In the genomic region with DNA sequence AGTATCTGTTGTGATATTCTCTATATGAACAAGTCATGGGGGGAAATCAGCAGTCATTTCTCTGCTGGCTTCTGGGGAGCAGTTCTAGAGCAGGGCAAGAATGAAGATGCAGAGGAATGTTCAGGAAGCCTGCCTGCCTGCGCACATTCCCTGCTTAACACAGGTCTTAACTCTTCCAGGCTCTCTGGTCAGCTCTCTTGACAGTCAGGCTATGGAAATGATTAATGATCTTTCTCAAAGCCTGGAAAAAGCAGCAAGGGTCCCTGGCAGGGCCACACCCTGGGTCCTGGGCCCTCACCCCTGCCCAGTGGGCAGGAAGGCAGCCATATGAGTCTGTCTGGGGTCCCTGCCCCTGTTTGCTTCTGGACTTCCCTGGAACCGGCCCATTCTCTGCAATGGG, we compare ENCODE assay signal across 31 cellular contexts. TPM values are rescaled to one million over a fixed set of nuclear protein-coding genes. Genes with fewer than 3 reads are reported as not detected.
DNase-seq lines count a peak whose midpoint lies in the region; ATAC-seq and TF ChIP-seq lines count a peak whose summit lies in the region.
"Had no signal": no experiment of that assay in that cellular context is flagged by ENCODE, and none has a peak within 500 bp of the region (broad histone marks: within the 10 kb centered on the region; RNA-seq: fewer than 3 reads in every experiment).

No MANE protein-coding gene starts in this region.

- H3K79me2 ChIP-seq in trophoblast cell (ENCODE audit: control insufficient read depth, insufficient read depth, low read length, poor library complexity): peaks cover 3% of the 10 kb centered on the region

- peak overlapping the region in 32 of 59 donors; percentile 11 to 79 (median 54) for H3K27ac ChIP-seq in dorsolateral prefrontal cortex
- peak overlapping the region; percentile 72 for H3K27ac ChIP-seq in trophoblast cell (ENCODE audit: low read depth, low read length)
- H3K27ac ChIP-seq: colonic mucosa, esophagus squamous epithelium, heart right ventricle, HL-60, neutrophil, prostate gland, RWPE1, sigmoid colon, uterus had no signal

- H3K27me3 ChIP-seq in dorsolateral prefrontal cortex (no peaks in the 10 kb centered on the region), trophoblast cell (ENCODE audit: insufficient read depth, low read length) (no peaks in the 10 kb centered on the region), BE2C (no peaks in the 10 kb centered on the region)
- H3K27me3 ChIP-seq: colonic mucosa, esophagus squamous epithelium, heart right ventricle, neutrophil, sigmoid colon, uterus had no signal

- H3K4ac ChIP-seq in trophoblast cell (ENCODE audit: low read depth, low read length): peak overlapping the region; percentile 7

- no peak overlapping the region for H3K9ac ChIP-seq in trophoblast cell (ENCODE audit: low read length)

- peaks cover 30% of the 10 kb centered on the region for H3K36me3 Mint-ChIP-seq in activated CD4-positive, alpha-beta T cell treated with anti-CD3 and anti-CD28 coated beads, Interleukin-2, amount 10 ng/mL, durations not matched to agents 24 days and 14 days (ENCODE audit: low read depth)
- peaks cover 9% of the 10 kb centered on the region for H3K36me3 Mint-ChIP-seq in activated CD4-positive, alpha-beta T cell treated with anti-CD3 and anti-CD28 coated beads for 36 hours (ENCODE audit: low read depth)

- no peak overlapping the region for H3K23ac ChIP-seq in trophoblast cell (ENCODE audit: low read length)

- peaks cover 4% of the 10 kb centered on the region for H3K4me1 Mint-ChIP-seq in activated CD4-positive, alpha-beta T cell treated with anti-CD3 and anti-CD28 coated beads, Interleukin-2, amount 10 ng/mL, durations not matched to agents 24 days and 14 days
- H3K4me1 Mint-ChIP-seq in activated CD4-positive, alpha-beta T cell treated with anti-CD3 and anti-CD28 coated beads for 36 hours: no peaks in the 10 kb centered on the region
- H3K4me1 Mint-ChIP-seq: activated B cell treated with CpG ODN at 0.5 μM for 24 hours had no signal

- H2BK120ac ChIP-seq in trophoblast cell (ENCODE audit: insufficient read depth, low read length, poor library complexity): no peak overlapping the region

- H3K9me3 ChIP-seq in trophoblast cell (ENCODE audit: insufficient read depth, low read depth, low read length) (no peaks in the 10 kb centered on the region), BE2C (no peaks in the 10 kb centered on the region)
- H3K9me3 ChIP-seq: colonic mucosa, esophagus squamous epithelium, heart right ventricle, neutrophil, prostate gland, sigmoid colon, uterus had no signal

- intact Hi-C loops in activated CD4-positive, alpha-beta T cell treated with anti-CD3 and anti-CD28 coated beads, Interleukin-2, amount 10 ng/mL, durations not matched to agents 24 days and 14 days (cut with micrococcal nuclease): no loop called here
- intact Hi-C loops in activated CD4-positive, alpha-beta T cell treated with anti-CD3 and anti-CD28 coated beads for 36 hours (cut with DNase I, micrococcal nuclease): no loop called here
- intact Hi-C loops in dorsolateral prefrontal cortex (cut with DNase I): no loop called here
- intact Hi-C loops in left ventricle myocardium superior (cut with micrococcal nuclease): no loop called here

- H3K4me1 ChIP-seq in trophoblast cell (ENCODE audit: control insufficient read depth in 1 of 2, insufficient read depth in 2 of 2, low read length in 2 of 2): peaks cover 43 to 48% of the 10 kb centered on the region in 2 experiments
- peaks cover 34% of the 10 kb centered on the region for H3K4me1 ChIP-seq in BE2C
- H3K4me1 ChIP-seq: colonic mucosa, prostate gland, sigmoid colon, uterus had no signal

- peak overlapping the region; percentile 17 for H4K91ac ChIP-seq in trophoblast cell (ENCODE audit: low read depth, low read length)

- peak overlapping the region; percentile 21 for H3K4me2 ChIP-seq in trophoblast cell (ENCODE audit: low read length)

- no peaks in the 10 kb centered on the region for H3K9me3 Mint-ChIP-seq in activated CD4-positive, alpha-beta T cell treated with anti-CD3 and anti-CD28 coated beads, Interleukin-2, amount 10 ng/mL, durations not matched to agents 24 days and 14 days
- no peaks in the 10 kb centered on the region for H3K9me3 Mint-ChIP-seq in activated CD4-positive, alpha-beta T cell treated with anti-CD3 and anti-CD28 coated beads for 36 hours (ENCODE audit: low read depth)
- H3K9me3 Mint-ChIP-seq: activated B cell treated with CpG ODN at 0.5 μM for 24 hours; activated T-cell treated with anti-CD3 and anti-CD28 coated beads, Interleukin-2, amount 50 U/mL, for 4 hours had no signal

- no peak overlapping the region for H2AK5ac ChIP-seq in trophoblast cell (ENCODE audit: low read length)

- H3K27me3 Mint-ChIP-seq in activated CD4-positive, alpha-beta T cell treated with anti-CD3 and anti-CD28 coated beads, Interleukin-2, amount 10 ng/mL, durations not matched to agents 24 days and 14 days: no peaks in the 10 kb centered on the region
- H3K27me3 Mint-ChIP-seq in activated CD4-positive, alpha-beta T cell treated with anti-CD3 and anti-CD28 coated beads for 36 hours: no peaks in the 10 kb centered on the region
- H3K27me3 Mint-ChIP-seq: activated B cell treated with CpG ODN at 0.5 μM for 24 hours had no signal

- peak overlapping the region; percentile 19 for H2BK12ac ChIP-seq in trophoblast cell (ENCODE audit: low read length)

- no peak for DNase-seq in activated CD4-positive, alpha-beta T cell treated with anti-CD3 and anti-CD28 coated beads, Interleukin-2, amount 10 ng/mL, durations not matched to agents 24 days and 14 days
- no peak for DNase-seq in activated CD4-positive, alpha-beta T cell treated with anti-CD3 and anti-CD28 coated beads for 36 hours
- DNase-seq in HEK293T (ENCODE audit: extremely low spot score) (no peak), dorsolateral prefrontal cortex (no peak), trophoblast cell (no peak), D341Med (ENCODE audit: low spot score) (no peak), left ventricle myocardium superior (no peak), BE2C (no peak)
- DNase-seq: 8988T; activated B cell treated with CpG ODN at 0.5 μM for 24 hours; activated CD8-positive, alpha-beta memory T cell treated with anti-CD3 and anti-CD28 coated beads for 24 hours; activated naive CD4-positive, alpha-beta T cell treated with anti-CD3 and anti-CD28 coated beads, Interleukin-2, amount 50 U/mL, for 16 hours; activated T-cell treated with anti-CD3 and anti-CD28 coated beads, Interleukin-2, amount 50 U/mL, for 4 hours; colonic mucosa; DMS 273 treated with DMSO at 0.1 percent for 48 hours; EL; esophagus squamous epithelium; foreskin melanocyte; heart right ventricle; Karpas-422; mammary epithelial cell; NCI-H446; NCI-H82; sigmoid colon; stimulated activated naive CD4-positive, alpha-beta T cell; T-helper 9 cell; uterus had no signal

- POLR2A ChIA-PET in activated CD4-positive, alpha-beta T cell treated with anti-CD3 and anti-CD28 coated beads for 36 hours (lab: Charles Lee): no interaction called here
- POLR2A ChIA-PET in HEK293T (lab: Yijun Ruan, JAX): no interaction called here

- no peak overlapping the region for H3K14ac ChIP-seq in trophoblast cell (ENCODE audit: low read length)

- H3K4me3 ChIP-seq in dorsolateral prefrontal cortex (peak overlapping the region in 1 of 59 donors; percentile 14), trophoblast cell (ENCODE audit: low read depth, low read length) (no peak overlapping the region), BE2C (ENCODE audit: low read depth, low read length) (no peak overlapping the region)
- H3K4me3 ChIP-seq: colonic mucosa, esophagus squamous epithelium, heart right ventricle, prostate gland, sigmoid colon, uterus had no signal

- no peak overlapping the region for H3K4me3 Mint-ChIP-seq in activated CD4-positive, alpha-beta T cell treated with anti-CD3 and anti-CD28 coated beads, Interleukin-2, amount 10 ng/mL, durations not matched to agents 24 days and 14 days
- no peak overlapping the region for H3K4me3 Mint-ChIP-seq in activated CD4-positive, alpha-beta T cell treated with anti-CD3 and anti-CD28 coated beads for 36 hours
- H3K4me3 Mint-ChIP-seq: activated B cell treated with CpG ODN at 0.5 μM for 24 hours; activated T-cell treated with anti-CD3 and anti-CD28 coated beads, Interleukin-2, amount 50 U/mL, for 4 hours had no signal

- no peak for ATAC-seq in activated CD4-positive, alpha-beta T cell treated with anti-CD3 and anti-CD28 coated beads for 36 hours
- ATAC-seq in left ventricle myocardium superior: no peak
- ATAC-seq: activated T-cell treated with anti-CD3 and anti-CD28 coated beads, Interleukin-2, amount 50 U/mL, for 4 hours; heart right ventricle had no signal

- peaks cover 28% of the 10 kb centered on the region for H3K79me1 ChIP-seq in trophoblast cell (ENCODE audit: low read length)

- peak overlapping the region; percentile 5 for H3K18ac ChIP-seq in trophoblast cell (ENCODE audit: low read length)

- TF ChIP-seq CTCF in dorsolateral prefrontal cortex (IDR thresholded peaks at IDR 0.05 in 54 of 56, conservative IDR thresholded peaks at IDR 0.05 in 2 of 56; ENCODE audit: low read depth in 1 of 56, partially characterized antibody in 56 of 56): no peak
- no peak for TF ChIP-seq CTCF in BE2C (IDR thresholded peaks at IDR 0.05; ENCODE audit: low read depth, low read length)

- H4K12ac ChIP-seq in trophoblast cell (ENCODE audit: low read depth, low read length): no peak overlapping the region

- no peak overlapping the region for H2AFZ ChIP-seq in trophoblast cell (ENCODE audit: insufficient read depth, low read length, poor library complexity)

- WGBS in trophoblast cell (ENCODE audit: extremely low coverage, insufficient coverage, insufficient read length): no CpG with 5 or more reads among the region's 2 CpGs

- H2BK5ac ChIP-seq in trophoblast cell (ENCODE audit: low read depth, low read length, poor library complexity): peak overlapping the region; percentile 3

- H3K36me3 ChIP-seq in trophoblast cell (ENCODE audit: control insufficient read depth in 1 of 2, insufficient read depth in 2 of 2, low read length in 2 of 2) (peaks cover 11 to 20% of the 10 kb centered on the region in 2 experiments), BE2C (no peaks in the 10 kb centered on the region)
- H3K36me3 ChIP-seq: colonic mucosa, uterus had no signal

- H3K27ac Mint-ChIP-seq in activated CD4-positive, alpha-beta T cell treated with anti-CD3 and anti-CD28 coated beads, Interleukin-2, amount 10 ng/mL, durations not matched to agents 24 days and 14 days: peak overlapping the region; percentile 20
- H3K27ac Mint-ChIP-seq in activated CD4-positive, alpha-beta T cell treated with anti-CD3 and anti-CD28 coated beads for 36 hours: no peak overlapping the region
- H3K27ac Mint-ChIP-seq: activated B cell treated with CpG ODN at 0.5 μM for 24 hours had no signal

- no peak overlapping the region for H4K8ac ChIP-seq in trophoblast cell (ENCODE audit: low read depth, low read length)

- CTCF ChIA-PET in activated CD4-positive, alpha-beta T cell treated with anti-CD3 and anti-CD28 coated beads for 36 hours (lab: Charles Lee): interaction anchor here (0.7 to 1.1 kb wide), 2 partner anchors 13 to 364 kb away, joined by 3 read pairs; no protein-coding TSS in a partner anchor
- CTCF ChIA-PET in HEK293T (lab: Yijun Ruan, JAX): no interaction called here

RNA-seq across cellular contexts. Expression of gene CLK3, which starts 31.4 kb away (rescaled TPM):
- 112 and 113 TPM in 2 replicates for total RNA-seq in activated CD4-positive, alpha-beta T cell treated with anti-CD3 and anti-CD28 coated beads, Interleukin-2, amount 10 ng/mL, durations not matched to agents 24 days and 14 days
- 100 to 1,000 TPM; 130 to 175 TPM for total RNA-seq in activated CD4-positive, alpha-beta T cell treated with anti-CD3 and anti-CD28 coated beads for 36 hours
- total RNA-seq in dorsolateral prefrontal cortex (10 to 100 TPM; 41.9 to 96.5 (median 63.3) TPM), left ventricle myocardium superior (55.3 TPM)
- 68.1 and 72.0 TPM in 2 replicates for polyA plus RNA-seq in trophoblast cell (2013)
- polyA plus RNA-seq in BE2C (2012; ENCODE audit: insufficient read depth, insufficient read length, low read depth): 127 TPM

RNA-seq across cellular contexts. Expression of gene ARID3B, which starts 43.2 kb away (rescaled TPM):
- 31.1 and 33.9 TPM in 2 replicates for total RNA-seq in activated CD4-positive, alpha-beta T cell treated with anti-CD3 and anti-CD28 coated beads, Interleukin-2, amount 10 ng/mL, durations not matched to agents 24 days and 14 days
- 10 to 100 TPM; 23.9 to 25.4 TPM for total RNA-seq in activated CD4-positive, alpha-beta T cell treated with anti-CD3 and anti-CD28 coated beads for 36 hours
- total RNA-seq in dorsolateral prefrontal cortex: 1 to 10 TPM; 2.4 to 9.2 (median 5.6) TPM
- polyA plus RNA-seq in trophoblast cell (2013): 92.5 and 95.1 TPM in 2 replicates
- total RNA-seq in left ventricle myocardium superior: 2.0 TPM
- polyA plus RNA-seq in BE2C (2012; ENCODE audit: insufficient read depth, insufficient read length, low read depth): 34.6 TPM
